Comparison of ENCODE assay signal across 1 cellular context in the genomic region with DNA sequence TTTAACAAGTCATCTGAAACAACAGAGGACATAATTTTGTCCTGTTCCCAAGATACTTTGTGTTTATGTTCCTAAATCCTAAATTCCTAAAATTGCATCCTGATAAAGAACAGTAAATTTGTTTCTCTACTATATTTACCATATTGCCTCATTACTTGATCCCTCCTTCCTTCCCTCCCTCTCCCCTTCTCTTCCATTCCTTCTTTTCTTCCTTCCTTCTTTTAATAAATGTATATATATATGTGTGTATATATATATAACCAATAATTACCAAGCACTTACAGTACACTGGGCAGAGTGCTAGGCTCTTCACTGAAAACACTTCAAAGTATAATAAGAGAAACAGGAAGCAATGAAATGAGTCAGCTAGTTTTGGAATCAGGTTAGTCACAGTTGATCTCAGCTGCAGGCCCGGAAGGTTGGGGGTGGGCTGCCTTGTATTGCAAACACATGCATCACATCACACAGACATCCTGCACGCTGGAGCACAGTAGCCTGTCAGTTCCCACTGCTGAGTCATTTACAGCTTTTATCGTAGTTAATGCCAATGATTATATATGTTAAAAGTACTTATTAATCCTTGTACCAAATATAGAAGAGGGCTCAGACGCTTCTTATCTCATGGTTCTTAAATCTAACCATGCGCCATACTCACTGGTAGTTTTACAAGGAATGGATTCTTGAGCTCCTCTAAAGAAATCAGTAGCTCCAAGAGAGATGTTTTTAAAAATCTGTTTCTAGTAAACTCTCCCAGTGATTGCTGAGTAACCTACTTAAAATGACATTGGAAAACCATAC.
TF ChIP-seq lines count a peak whose summit lies in the region.

No MANE protein-coding gene starts in this region.

TF ChIP-seq in K562, 482 proteins besides CTCF, POLR2A, EP300 and RAD21 (continued from another document and continues in another):
- TF ChIP-seq, protein P1, sequence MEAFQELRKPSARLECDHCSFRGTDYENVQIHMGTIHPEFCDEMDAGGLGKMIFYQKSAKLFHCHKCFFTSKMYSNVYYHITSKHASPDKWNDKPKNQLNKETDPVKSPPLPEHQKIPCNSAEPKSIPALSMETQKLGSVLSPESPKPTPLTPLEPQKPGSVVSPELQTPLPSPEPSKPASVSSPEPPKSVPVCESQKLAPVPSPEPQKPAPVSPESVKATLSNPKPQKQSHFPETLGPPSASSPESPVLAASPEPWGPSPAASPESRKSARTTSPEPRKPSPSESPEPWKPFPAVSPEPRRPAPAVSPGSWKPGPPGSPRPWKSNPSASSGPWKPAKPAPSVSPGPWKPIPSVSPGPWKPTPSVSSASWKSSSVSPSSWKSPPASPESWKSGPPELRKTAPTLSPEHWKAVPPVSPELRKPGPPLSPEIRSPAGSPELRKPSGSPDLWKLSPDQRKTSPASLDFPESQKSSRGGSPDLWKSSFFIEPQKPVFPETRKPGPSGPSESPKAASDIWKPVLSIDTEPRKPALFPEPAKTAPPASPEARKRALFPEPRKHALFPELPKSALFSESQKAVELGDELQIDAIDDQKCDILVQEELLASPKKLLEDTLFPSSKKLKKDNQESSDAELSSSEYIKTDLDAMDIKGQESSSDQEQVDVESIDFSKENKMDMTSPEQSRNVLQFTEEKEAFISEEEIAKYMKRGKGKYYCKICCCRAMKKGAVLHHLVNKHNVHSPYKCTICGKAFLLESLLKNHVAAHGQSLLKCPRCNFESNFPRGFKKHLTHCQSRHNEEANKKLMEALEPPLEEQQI (IDR thresholded peaks at IDR 0.05), result peak; percentile 26
- TF ChIP-seq FOXM1 (IDR thresholded peaks at IDR 0.05; ENCODE audit: low read depth), result peak; percentile 70
- TF ChIP-seq FOXM1 (CRISPR knock-in tag; IDR thresholded peaks at IDR 0.05; ENCODE audit: low read depth), result no peak
- TF ChIP-seq HLTF (IDR thresholded peaks at IDR 0.05), result peak; percentile 79; the same call in 1 of the 2 replicates
- TF ChIP-seq ETS1 (conservative IDR thresholded peaks at IDR 0.05; ENCODE audit: control insufficient read depth, low read depth, low read length), result peak; percentile 90
- TF ChIP-seq, protein P2, sequence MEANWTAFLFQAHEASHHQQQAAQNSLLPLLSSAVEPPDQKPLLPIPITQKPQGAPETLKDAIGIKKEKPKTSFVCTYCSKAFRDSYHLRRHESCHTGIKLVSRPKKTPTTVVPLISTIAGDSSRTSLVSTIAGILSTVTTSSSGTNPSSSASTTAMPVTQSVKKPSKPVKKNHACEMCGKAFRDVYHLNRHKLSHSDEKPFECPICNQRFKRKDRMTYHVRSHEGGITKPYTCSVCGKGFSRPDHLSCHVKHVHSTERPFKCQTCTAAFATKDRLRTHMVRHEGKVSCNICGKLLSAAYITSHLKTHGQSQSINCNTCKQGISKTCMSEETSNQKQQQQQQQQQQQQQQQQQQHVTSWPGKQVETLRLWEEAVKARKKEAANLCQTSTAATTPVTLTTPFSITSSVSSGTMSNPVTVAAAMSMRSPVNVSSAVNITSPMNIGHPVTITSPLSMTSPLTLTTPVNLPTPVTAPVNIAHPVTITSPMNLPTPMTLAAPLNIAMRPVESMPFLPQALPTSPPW (CRISPR knock-in tag; IDR thresholded peaks at IDR 0.05), result peak; percentile 80
- TF ChIP-seq HDAC6 (IDR thresholded peaks at IDR 0.05; ENCODE audit: low read depth, low read length), result no peak
- TF ChIP-seq MXI1 (IDR thresholded peaks at IDR 0.05; ENCODE audit: low read depth, low read length), result peak; percentile 67; the same call in 1 of the 2 replicates
- TF ChIP-seq EGR1 (conservative IDR thresholded peaks at IDR 0.05), result peak; percentile 74
- TF ChIP-seq BHLHE40 (IDR thresholded peaks at IDR 0.05; ENCODE audit: low read length), result peak; percentile 93
- no peak for TF ChIP-seq U2AF2 (optimal IDR thresholded peaks at IDR 0.05; ENCODE audit: low read depth, low read length)
- TF ChIP-seq ASH1L (IDR thresholded peaks at IDR 0.05; ENCODE audit: borderline replicate concordance, low read depth, partially characterized antibody), result peak; percentile 28
- peak; percentile 92 for TF ChIP-seq POLR2H (tag; IDR thresholded peaks at IDR 0.05; ENCODE audit: low read depth)
- TF ChIP-seq, protein P3, sequence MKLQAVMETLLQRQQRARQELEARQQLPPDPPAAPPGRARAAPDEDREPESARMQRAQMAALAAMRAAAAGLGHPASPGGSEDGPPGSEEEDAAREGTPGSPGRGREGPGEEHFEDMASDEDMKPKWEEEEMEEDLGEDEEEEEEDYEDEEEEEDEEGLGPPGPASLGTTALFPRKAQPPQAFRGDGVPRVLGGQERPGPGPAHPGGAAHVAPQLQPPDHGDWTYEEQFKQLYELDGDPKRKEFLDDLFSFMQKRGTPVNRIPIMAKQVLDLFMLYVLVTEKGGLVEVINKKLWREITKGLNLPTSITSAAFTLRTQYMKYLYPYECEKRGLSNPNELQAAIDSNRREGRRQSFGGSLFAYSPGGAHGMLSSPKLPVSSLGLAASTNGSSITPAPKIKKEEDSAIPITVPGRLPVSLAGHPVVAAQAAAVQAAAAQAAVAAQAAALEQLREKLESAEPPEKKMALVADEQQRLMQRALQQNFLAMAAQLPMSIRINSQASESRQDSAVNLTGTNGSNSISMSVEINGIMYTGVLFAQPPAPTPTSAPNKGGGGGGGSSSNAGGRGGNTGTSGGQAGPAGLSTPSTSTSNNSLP (IDR thresholded peaks at IDR 0.05; ENCODE audit: borderline replicate concordance, low read depth, low read length), result peak; percentile 99
- TF ChIP-seq FOS (IDR thresholded peaks at IDR 0.05; ENCODE audit: extremely low read depth, insufficient read length), result peak; percentile 42
- peak; percentile 48; the same call in 1 of the 2 replicates for TF ChIP-seq THRAP3 (IDR thresholded peaks at IDR 0.05; ENCODE audit: borderline replicate concordance)
- TF ChIP-seq FOXA3 (CRISPR knock-in tag; conservative IDR thresholded peaks at IDR 0.05 in 1 of 2, IDR thresholded peaks at IDR 0.05 in 1 of 2), result no peak
- peak; percentile 90 for TF ChIP-seq FOXK2 (conservative IDR thresholded peaks at IDR 0.05 in 1 of 2, IDR thresholded peaks at IDR 0.05 in 1 of 2; ENCODE audit: low read depth in 2 of 2)
- TF ChIP-seq ELF1 (tag; IDR thresholded peaks at IDR 0.05), result peak; percentile 86
- peak; percentile 71; the same call in 1 of the 2 replicates for TF ChIP-seq ZEB2 (IDR thresholded peaks at IDR 0.05)
- TF ChIP-seq HDAC2 (IDR thresholded peaks at IDR 0.05), result peak; percentile 94
- peak; percentile 79 for TF ChIP-seq HMGN3 (IDR thresholded peaks at IDR 0.05; ENCODE audit: borderline replicate concordance, extremely low read depth, insufficient read length, low read depth, low read length)
- peak; percentile 98 for TF ChIP-seq FOSL1 (tag; conservative IDR thresholded peaks at IDR 0.05)
- peak; percentile 75 for TF ChIP-seq POLR2AphosphoS5 (IDR thresholded peaks at IDR 0.05; ENCODE audit: control insufficient read depth, insufficient read depth, low read depth, low read length)
- TF ChIP-seq, protein P4, sequence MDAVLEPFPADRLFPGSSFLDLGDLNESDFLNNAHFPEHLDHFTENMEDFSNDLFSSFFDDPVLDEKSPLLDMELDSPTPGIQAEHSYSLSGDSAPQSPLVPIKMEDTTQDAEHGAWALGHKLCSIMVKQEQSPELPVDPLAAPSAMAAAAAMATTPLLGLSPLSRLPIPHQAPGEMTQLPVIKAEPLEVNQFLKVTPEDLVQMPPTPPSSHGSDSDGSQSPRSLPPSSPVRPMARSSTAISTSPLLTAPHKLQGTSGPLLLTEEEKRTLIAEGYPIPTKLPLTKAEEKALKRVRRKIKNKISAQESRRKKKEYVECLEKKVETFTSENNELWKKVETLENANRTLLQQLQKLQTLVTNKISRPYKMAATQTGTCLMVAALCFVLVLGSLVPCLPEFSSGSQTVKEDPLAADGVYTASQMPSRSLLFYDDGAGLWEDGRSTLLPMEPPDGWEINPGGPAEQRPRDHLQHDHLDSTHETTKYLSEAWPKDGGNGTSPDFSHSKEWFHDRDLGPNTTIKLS (IDR thresholded peaks at IDR 0.05; ENCODE audit: borderline replicate concordance, low read depth), result peak; percentile 37; the same call in 1 of the 2 replicates
- TF ChIP-seq TCF3 (CRISPR knock-in tag; IDR thresholded peaks at IDR 0.05), result peak; percentile 51; the same call in 1 of the 2 replicates
- peak; percentile 87 for TF ChIP-seq MTA3 (IDR thresholded peaks at IDR 0.05; ENCODE audit: borderline replicate concordance)
- no peak for TF ChIP-seq RBM17 (IDR thresholded peaks at IDR 0.05; ENCODE audit: borderline replicate concordance, low read depth, low read length)
- TF ChIP-seq, protein P5, sequence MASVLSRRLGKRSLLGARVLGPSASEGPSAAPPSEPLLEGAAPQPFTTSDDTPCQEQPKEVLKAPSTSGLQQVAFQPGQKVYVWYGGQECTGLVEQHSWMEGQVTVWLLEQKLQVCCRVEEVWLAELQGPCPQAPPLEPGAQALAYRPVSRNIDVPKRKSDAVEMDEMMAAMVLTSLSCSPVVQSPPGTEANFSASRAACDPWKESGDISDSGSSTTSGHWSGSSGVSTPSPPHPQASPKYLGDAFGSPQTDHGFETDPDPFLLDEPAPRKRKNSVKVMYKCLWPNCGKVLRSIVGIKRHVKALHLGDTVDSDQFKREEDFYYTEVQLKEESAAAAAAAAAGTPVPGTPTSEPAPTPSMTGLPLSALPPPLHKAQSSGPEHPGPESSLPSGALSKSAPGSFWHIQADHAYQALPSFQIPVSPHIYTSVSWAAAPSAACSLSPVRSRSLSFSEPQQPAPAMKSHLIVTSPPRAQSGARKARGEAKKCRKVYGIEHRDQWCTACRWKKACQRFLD (CRISPR knock-in tag; IDR thresholded peaks at IDR 0.05), result peak; percentile 63; the same call in 1 of the 2 replicates
- TF ChIP-seq, protein P6, sequence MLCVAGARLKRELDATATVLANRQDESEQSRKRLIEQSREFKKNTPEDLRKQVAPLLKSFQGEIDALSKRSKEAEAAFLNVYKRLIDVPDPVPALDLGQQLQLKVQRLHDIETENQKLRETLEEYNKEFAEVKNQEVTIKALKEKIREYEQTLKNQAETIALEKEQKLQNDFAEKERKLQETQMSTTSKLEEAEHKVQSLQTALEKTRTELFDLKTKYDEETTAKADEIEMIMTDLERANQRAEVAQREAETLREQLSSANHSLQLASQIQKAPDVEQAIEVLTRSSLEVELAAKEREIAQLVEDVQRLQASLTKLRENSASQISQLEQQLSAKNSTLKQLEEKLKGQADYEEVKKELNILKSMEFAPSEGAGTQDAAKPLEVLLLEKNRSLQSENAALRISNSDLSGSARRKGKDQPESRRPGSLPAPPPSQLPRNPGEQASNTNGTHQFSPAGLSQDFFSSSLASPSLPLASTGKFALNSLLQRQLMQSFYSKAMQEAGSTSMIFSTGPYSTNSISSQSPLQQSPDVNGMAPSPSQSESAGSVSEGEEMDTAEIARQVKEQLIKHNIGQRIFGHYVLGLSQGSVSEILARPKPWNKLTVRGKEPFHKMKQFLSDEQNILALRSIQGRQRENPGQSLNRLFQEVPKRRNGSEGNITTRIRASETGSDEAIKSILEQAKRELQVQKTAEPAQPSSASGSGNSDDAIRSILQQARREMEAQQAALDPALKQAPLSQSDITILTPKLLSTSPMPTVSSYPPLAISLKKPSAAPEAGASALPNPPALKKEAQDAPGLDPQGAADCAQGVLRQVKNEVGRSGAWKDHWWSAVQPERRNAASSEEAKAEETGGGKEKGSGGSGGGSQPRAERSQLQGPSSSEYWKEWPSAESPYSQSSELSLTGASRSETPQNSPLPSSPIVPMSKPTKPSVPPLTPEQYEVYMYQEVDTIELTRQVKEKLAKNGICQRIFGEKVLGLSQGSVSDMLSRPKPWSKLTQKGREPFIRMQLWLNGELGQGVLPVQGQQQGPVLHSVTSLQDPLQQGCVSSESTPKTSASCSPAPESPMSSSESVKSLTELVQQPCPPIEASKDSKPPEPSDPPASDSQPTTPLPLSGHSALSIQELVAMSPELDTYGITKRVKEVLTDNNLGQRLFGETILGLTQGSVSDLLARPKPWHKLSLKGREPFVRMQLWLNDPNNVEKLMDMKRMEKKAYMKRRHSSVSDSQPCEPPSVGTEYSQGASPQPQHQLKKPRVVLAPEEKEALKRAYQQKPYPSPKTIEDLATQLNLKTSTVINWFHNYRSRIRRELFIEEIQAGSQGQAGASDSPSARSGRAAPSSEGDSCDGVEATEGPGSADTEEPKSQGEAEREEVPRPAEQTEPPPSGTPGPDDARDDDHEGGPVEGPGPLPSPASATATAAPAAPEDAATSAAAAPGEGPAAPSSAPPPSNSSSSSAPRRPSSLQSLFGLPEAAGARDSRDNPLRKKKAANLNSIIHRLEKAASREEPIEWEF (CRISPR knock-in tag; IDR thresholded peaks at IDR 0.05), result peak; percentile 78; the same call in 1 of the 2 replicates
- TF ChIP-seq, protein P7, sequence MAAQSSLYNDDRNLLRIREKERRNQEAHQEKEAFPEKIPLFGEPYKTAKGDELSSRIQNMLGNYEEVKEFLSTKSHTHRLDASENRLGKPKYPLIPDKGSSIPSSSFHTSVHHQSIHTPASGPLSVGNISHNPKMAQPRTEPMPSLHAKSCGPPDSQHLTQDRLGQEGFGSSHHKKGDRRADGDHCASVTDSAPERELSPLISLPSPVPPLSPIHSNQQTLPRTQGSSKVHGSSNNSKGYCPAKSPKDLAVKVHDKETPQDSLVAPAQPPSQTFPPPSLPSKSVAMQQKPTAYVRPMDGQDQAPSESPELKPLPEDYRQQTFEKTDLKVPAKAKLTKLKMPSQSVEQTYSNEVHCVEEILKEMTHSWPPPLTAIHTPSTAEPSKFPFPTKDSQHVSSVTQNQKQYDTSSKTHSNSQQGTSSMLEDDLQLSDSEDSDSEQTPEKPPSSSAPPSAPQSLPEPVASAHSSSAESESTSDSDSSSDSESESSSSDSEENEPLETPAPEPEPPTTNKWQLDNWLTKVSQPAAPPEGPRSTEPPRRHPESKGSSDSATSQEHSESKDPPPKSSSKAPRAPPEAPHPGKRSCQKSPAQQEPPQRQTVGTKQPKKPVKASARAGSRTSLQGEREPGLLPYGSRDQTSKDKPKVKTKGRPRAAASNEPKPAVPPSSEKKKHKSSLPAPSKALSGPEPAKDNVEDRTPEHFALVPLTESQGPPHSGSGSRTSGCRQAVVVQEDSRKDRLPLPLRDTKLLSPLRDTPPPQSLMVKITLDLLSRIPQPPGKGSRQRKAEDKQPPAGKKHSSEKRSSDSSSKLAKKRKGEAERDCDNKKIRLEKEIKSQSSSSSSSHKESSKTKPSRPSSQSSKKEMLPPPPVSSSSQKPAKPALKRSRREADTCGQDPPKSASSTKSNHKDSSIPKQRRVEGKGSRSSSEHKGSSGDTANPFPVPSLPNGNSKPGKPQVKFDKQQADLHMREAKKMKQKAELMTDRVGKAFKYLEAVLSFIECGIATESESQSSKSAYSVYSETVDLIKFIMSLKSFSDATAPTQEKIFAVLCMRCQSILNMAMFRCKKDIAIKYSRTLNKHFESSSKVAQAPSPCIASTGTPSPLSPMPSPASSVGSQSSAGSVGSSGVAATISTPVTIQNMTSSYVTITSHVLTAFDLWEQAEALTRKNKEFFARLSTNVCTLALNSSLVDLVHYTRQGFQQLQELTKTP (IDR thresholded peaks at IDR 0.05; ENCODE audit: low read depth in 1 of 2, partially characterized antibody in 2 of 2), result peak; percentile 44 to 89
- peak; percentile 87 for TF ChIP-seq ZNF24 (IDR thresholded peaks at IDR 0.05)
- peak; percentile 74 for TF ChIP-seq TBP (optimal IDR thresholded peaks at IDR 0.05; ENCODE audit: low read depth, low read length)
- TF ChIP-seq PHTF2 (CRISPR knock-in tag; IDR thresholded peaks at IDR 0.05), result no peak
